In genomic region chr7:46478046-46478445, GRCh38 we compare ENCODE assay signal across 2 cellular contexts.
TF ChIP-seq lines count a peak whose summit lies in the region.

No MANE protein-coding gene starts in this region.

TF ChIP-seq in SK-N-SH, 30 proteins besides CTCF, POLR2A, EP300 and RAD21:
- no peak for TF ChIP-seq IRF3 (IDR thresholded peaks at IDR 0.05; ENCODE audit: low read depth, low read length)
- TF ChIP-seq TCF12 (IDR thresholded peaks at IDR 0.05): peak; percentile 43

TF ChIP-seq in SK-N-SH treated with all-trans-retinoic acid at 6 μM for 48 hours, 23 proteins besides CTCF, POLR2A, EP300 and RAD21 (continued from another document):
- no peak for TF ChIP-seq TSHZ2 (CRISPR knock-in tag; IDR thresholded peaks at IDR 0.05)
- TF ChIP-seq TCF4 (CRISPR knock-in tag; IDR thresholded peaks at IDR 0.05; ENCODE audit: borderline replicate concordance): no peak
- no peak for TF ChIP-seq ZC3H10 (CRISPR knock-in tag; IDR thresholded peaks at IDR 0.05)
- TF ChIP-seq POU6F1 (CRISPR knock-in tag; IDR thresholded peaks at IDR 0.05; ENCODE audit: borderline replicate concordance, low read depth): no peak
- no peak for TF ChIP-seq CREB5 (CRISPR knock-in tag; IDR thresholded peaks at IDR 0.05; ENCODE audit: low read depth)
- TF ChIP-seq ZFP30 (CRISPR knock-in tag; IDR thresholded peaks at IDR 0.05): no peak
